Comparison of ENCODE assay signal across 1 cellular context in the genomic region with DNA sequence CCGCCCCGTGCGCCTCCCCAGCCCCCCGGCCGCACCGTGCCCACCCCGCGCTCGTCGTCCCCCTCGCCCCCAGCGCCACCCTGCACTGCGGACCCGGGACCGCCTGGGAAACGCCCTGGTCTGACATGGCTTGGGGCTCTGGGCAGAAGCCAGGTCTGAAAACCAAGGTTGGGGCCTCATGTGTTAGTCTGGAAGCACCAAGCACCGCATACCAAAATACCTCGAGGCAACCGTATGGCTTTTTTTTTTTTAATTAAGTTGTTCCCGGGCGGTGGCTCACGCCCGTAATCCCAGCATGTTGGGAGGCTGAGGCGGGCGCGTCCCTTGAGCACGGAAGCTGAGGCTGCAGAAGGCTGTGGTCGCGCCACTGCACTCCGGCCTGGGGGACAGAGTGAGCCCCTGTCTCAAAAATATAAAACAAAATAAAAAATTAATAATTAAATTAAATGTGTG.
TF ChIP-seq lines count a peak whose summit lies in the region.

No MANE protein-coding gene starts in this region.

TF ChIP-seq in GM23338, 12 proteins besides CTCF, POLR2A, EP300 and RAD21 (continued from another document):
- TF ChIP-seq, protein P1, sequence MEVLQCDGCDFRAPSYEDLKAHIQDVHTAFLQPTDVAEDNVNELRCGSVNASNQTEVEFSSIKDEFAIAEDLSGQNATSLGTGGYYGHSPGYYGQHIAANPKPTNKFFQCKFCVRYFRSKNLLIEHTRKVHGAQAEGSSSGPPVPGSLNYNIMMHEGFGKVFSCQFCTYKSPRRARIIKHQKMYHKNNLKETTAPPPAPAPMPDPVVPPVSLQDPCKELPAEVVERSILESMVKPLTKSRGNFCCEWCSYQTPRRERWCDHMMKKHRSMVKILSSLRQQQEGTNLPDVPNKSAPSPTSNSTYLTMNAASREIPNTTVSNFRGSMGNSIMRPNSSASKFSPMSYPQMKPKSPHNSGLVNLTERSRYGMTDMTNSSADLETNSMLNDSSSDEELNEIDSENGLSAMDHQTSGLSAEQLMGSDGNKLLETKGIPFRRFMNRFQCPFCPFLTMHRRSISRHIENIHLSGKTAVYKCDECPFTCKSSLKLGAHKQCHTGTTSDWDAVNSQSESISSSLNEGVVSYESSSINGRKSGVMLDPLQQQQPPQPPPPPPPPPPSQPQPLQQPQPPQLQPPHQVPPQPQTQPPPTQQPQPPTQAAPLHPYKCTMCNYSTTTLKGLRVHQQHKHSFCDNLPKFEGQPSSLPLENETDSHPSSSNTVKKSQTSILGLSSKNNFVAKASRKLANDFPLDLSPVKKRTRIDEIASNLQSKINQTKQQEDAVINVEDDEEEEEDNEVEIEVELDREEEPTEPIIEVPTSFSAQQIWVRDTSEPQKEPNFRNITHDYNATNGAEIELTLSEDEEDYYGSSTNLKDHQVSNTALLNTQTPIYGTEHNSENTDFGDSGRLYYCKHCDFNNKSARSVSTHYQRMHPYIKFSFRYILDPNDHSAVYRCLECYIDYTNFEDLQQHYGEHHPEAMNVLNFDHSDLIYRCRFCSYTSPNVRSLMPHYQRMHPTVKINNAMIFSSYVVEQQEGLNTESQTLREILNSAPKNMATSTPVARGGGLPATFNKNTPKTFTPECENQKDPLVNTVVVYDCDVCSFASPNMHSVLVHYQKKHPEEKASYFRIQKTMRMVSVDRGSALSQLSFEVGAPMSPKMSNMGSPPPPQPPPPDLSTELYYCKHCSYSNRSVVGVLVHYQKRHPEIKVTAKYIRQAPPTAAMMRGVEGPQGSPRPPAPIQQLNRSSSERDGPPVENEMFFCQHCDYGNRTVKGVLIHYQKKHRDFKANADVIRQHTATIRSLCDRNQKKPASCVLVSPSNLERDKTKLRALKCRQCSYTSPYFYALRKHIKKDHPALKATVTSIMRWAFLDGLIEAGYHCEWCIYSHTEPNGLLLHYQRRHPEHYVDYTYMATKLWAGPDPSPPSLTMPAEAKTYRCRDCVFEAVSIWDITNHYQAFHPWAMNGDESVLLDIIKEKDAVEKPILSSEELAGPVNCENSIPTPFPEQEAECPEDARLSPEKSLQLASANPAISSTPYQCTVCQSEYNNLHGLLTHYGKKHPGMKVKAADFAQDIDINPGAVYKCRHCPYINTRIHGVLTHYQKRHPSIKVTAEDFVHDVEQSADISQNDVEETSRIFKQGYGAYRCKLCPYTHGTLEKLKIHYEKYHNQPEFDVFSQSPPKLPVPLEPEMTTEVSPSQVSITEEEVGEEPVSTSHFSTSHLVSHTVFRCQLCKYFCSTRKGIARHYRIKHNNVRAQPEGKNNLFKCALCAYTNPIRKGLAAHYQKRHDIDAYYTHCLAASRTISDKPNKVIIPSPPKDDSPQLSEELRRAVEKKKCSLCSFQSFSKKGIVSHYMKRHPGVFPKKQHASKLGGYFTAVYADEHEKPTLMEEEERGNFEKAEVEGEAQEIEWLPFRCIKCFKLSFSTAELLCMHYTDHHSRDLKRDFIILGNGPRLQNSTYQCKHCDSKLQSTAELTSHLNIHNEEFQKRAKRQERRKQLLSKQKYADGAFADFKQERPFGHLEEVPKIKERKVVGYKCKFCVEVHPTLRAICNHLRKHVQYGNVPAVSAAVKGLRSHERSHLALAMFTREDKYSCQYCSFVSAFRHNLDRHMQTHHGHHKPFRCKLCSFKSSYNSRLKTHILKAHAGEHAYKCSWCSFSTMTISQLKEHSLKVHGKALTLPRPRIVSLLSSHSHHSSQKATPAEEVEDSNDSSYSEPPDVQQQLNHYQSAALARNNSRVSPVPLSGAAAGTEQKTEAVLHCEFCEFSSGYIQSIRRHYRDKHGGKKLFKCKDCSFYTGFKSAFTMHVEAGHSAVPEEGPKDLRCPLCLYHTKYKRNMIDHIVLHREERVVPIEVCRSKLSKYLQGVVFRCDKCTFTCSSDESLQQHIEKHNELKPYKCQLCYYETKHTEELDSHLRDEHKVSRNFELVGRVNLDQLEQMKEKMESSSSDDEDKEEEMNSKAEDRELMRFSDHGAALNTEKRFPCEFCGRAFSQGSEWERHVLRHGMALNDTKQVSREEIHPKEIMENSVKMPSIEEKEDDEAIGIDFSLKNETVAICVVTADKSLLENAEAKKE (CRISPR knock-in tag; IDR thresholded peaks at IDR 0.05) = no peak
- no peak for TF ChIP-seq STAT1 (IDR thresholded peaks at IDR 0.05; ENCODE audit: unreplicated experiment)
- TF ChIP-seq NANOG (IDR thresholded peaks at IDR 0.05; ENCODE audit: borderline replicate concordance) = no peak
- TF ChIP-seq, protein P2, sequence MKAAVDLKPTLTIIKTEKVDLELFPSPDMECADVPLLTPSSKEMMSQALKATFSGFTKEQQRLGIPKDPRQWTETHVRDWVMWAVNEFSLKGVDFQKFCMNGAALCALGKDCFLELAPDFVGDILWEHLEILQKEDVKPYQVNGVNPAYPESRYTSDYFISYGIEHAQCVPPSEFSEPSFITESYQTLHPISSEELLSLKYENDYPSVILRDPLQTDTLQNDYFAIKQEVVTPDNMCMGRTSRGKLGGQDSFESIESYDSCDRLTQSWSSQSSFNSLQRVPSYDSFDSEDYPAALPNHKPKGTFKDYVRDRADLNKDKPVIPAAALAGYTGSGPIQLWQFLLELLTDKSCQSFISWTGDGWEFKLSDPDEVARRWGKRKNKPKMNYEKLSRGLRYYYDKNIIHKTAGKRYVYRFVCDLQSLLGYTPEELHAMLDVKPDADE (IDR thresholded peaks at IDR 0.05) = no peak
- no peak; the same call in 1 of the 2 replicates for TF ChIP-seq POLR2AphosphoS5 (IDR thresholded peaks at IDR 0.05; ENCODE audit: low read depth)
- TF ChIP-seq JUNB (IDR thresholded peaks at IDR 0.05; ENCODE audit: unreplicated experiment) = no peak
